In genomic region chr16:340370-341091, GRCh38 we compare ENCODE assay signal across 1 cellular context.
TF ChIP-seq lines count a peak whose summit lies in the region.

No MANE protein-coding gene starts in this region.

TF ChIP-seq in HepG2, 621 proteins besides CTCF, POLR2A, EP300 and RAD21 (continues in another document):
- TF ChIP-seq KAT8 (CRISPR knock-in tag; IDR thresholded peaks at IDR 0.05), result no peak
- peak; percentile 63 for TF ChIP-seq SAP130 (CRISPR knock-in tag; IDR thresholded peaks at IDR 0.05; ENCODE audit: low read depth)
- TF ChIP-seq HNRNPK (IDR thresholded peaks at IDR 0.05; ENCODE audit: low read depth, low read length, poor library complexity, severe bottlenecking), result no peak
- peak; percentile 69; the same call in 1 of the 2 replicates for TF ChIP-seq HBP1 (CRISPR knock-in tag; IDR thresholded peaks at IDR 0.05; ENCODE audit: low read depth)
- TF ChIP-seq ZNF232 (CRISPR knock-in tag; IDR thresholded peaks at IDR 0.05; ENCODE audit: borderline replicate concordance), result peak; percentile 72; the same call in 1 of the 2 replicates
- peak; percentile 66; the same call in 1 of the 2 replicates for TF ChIP-seq TFDP1 (CRISPR knock-in tag; IDR thresholded peaks at IDR 0.05; ENCODE audit: borderline replicate concordance)
- TF ChIP-seq HOXD1 (CRISPR knock-in tag; IDR thresholded peaks at IDR 0.05), result peak; percentile 78; the same call in 1 of the 2 replicates
- TF ChIP-seq RBFOX2 (IDR thresholded peaks at IDR 0.05; ENCODE audit: low read depth, low read length), result 0 out of 2 replicates have a peak, but pooled peaks have one; percentile 22
- TF ChIP-seq ASH2L (IDR thresholded peaks at IDR 0.05; ENCODE audit: insufficient read length, low read depth, low read length), result peak; percentile 28
- no peak for TF ChIP-seq ZZZ3 (CRISPR knock-in tag; IDR thresholded peaks at IDR 0.05; ENCODE audit: borderline replicate concordance)
- no peak for TF ChIP-seq NONO (IDR thresholded peaks at IDR 0.05)
- peak; percentile 58 for TF ChIP-seq NONO (CRISPR knock-in tag; conservative IDR thresholded peaks at IDR 0.05)
- TF ChIP-seq ZNF296 (CRISPR knock-in tag; conservative IDR thresholded peaks at IDR 0.05), result peak; percentile 88
- TF ChIP-seq RFX5 (IDR thresholded peaks at IDR 0.05; ENCODE audit: low read depth, low read length), result no peak
- TF ChIP-seq SOX5 (CRISPR knock-in tag; IDR thresholded peaks at IDR 0.05; ENCODE audit: borderline replicate concordance), result peak; percentile 59; the same call in 1 of the 2 replicates
- TF ChIP-seq SMC3 (IDR thresholded peaks at IDR 0.05; ENCODE audit: low read length), result no peak
- no peak for TF ChIP-seq NFE2 (CRISPR knock-in tag; IDR thresholded peaks at IDR 0.05)
- 0 out of 2 replicates have a peak, but pooled peaks have one; percentile 77 for TF ChIP-seq ZNF546 (CRISPR knock-in tag; conservative IDR thresholded peaks at IDR 0.05)
- TF ChIP-seq ZNF800 (CRISPR knock-in tag; IDR thresholded peaks at IDR 0.05), result 0 out of 2 replicates have a peak, but pooled peaks have one; percentile 43
- peak; percentile 69; the same call in 1 of the 2 replicates for TF ChIP-seq MYC (CRISPR knock-in tag; IDR thresholded peaks at IDR 0.05; ENCODE audit: borderline replicate concordance)
- 0 out of 2 replicates have a peak, but pooled peaks have one; percentile 43 for TF ChIP-seq TFDP2 (CRISPR knock-in tag; IDR thresholded peaks at IDR 0.05)
- TF ChIP-seq RFXAP (CRISPR knock-in tag; IDR thresholded peaks at IDR 0.05; ENCODE audit: borderline replicate concordance), result peak; percentile 59; the same call in 1 of the 2 replicates
- TF ChIP-seq ZNF142 (CRISPR knock-in tag; IDR thresholded peaks at IDR 0.05), result 0 out of 2 replicates have a peak, but pooled peaks have one; percentile 58
- TF ChIP-seq POLR2AphosphoS5 (IDR thresholded peaks at IDR 0.05; ENCODE audit: low read depth, low read length), result no peak
- TF ChIP-seq ZBTB4 (CRISPR knock-in tag; IDR thresholded peaks at IDR 0.05; ENCODE audit: borderline replicate concordance), result peak; percentile 85; the same call in 1 of the 2 replicates
- TF ChIP-seq ZNF468 (CRISPR knock-in tag; IDR thresholded peaks at IDR 0.05), result no peak
- peak; percentile 23; the same call in 1 of the 2 replicates for TF ChIP-seq ZNF543 (CRISPR knock-in tag; IDR thresholded peaks at IDR 0.05)
- peak; percentile 33; the same call in 1 of the 2 replicates for TF ChIP-seq PATZ1 (CRISPR knock-in tag; IDR thresholded peaks at IDR 0.05)
- TF ChIP-seq GTF2F1 (IDR thresholded peaks at IDR 0.05; ENCODE audit: low read length), result no peak
- no peak for TF ChIP-seq ZNF10 (CRISPR knock-in tag; IDR thresholded peaks at IDR 0.05; ENCODE audit: borderline replicate concordance, low read depth)
- peak; percentile 62 for TF ChIP-seq ZNF574 (CRISPR knock-in tag; IDR thresholded peaks at IDR 0.05)
- 0 out of 2 replicates have a peak, but pooled peaks have one; percentile 17 for TF ChIP-seq REPIN1 (CRISPR knock-in tag; IDR thresholded peaks at IDR 0.05; ENCODE audit: borderline replicate concordance, low read depth)
- TF ChIP-seq ZNF749 (CRISPR knock-in tag; IDR thresholded peaks at IDR 0.05; ENCODE audit: borderline replicate concordance), result no peak
- TF ChIP-seq DPF2 (CRISPR knock-in tag; IDR thresholded peaks at IDR 0.05; ENCODE audit: borderline replicate concordance, low read depth), result no peak; the same call in 1 of the 2 replicates
- no peak for TF ChIP-seq ATF3 (CRISPR knock-in tag; IDR thresholded peaks at IDR 0.05)
